ENCODE assay signal across 11 cellular contexts in the genomic region with DNA sequence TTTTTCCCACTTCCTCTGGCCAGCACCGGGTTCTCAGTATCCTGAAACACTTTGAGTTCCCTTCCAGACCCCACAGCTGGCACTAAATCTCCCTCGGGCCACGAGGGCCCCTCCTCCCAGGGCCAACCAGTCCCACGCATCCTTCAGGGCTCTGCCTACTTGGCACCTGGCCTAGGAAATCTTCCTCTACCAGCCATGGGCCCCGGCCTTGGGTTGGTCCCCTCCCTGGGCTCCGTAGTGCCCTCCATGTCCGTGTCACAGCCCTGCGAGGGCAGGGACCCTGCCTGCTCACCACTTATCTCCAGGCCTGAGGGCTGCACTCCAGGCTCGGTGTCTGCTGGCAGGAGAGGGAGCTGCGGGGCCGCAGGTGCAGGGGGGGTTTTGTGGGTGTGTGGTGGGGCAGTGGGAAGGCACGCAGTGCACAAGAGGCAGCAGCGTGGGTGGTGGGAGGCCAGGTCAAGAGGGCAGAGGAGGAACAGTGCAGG. TPM values are rescaled to one million over a fixed set of nuclear protein-coding genes. Genes with fewer than 3 reads are reported as not detected.
DNase-seq lines count a peak whose midpoint lies in the region; ATAC-seq, FAIRE-seq and TF ChIP-seq lines count a peak whose summit lies in the region.
"Had no signal": no experiment of that assay in that cellular context is flagged by ENCODE, and none has a peak within 500 bp of the region (broad histone marks: within the 10 kb centered on the region; RNA-seq: fewer than 3 reads in every experiment).

No MANE protein-coding gene starts in this region.

- H3K4me2 ChIP-seq in mammary epithelial cell (ENCODE audit: insufficient read depth, low read depth, low read length) = no peak overlapping the region
- H3K4me2 ChIP-seq in GM12878 (ENCODE audit: control insufficient read depth, insufficient read depth) = no peak overlapping the region
- no peak overlapping the region for H3K4me2 ChIP-seq in mesenchymal stem cell (ENCODE audit: low read length, poor library complexity, severe bottlenecking)
- no peak overlapping the region for H3K4me2 ChIP-seq in GM23338

- in situ Hi-C loops in mammary epithelial cell (cut with MboI; ENCODE audit: low sequenced_read_pairs in 2 of 2) (no loop called here), GM12878 (cut with MboI) (loop anchor here (25.0 kb wide), 1 partner anchor 545 kb away; a partner anchor contains a TSS)

- peaks cover 8 to 22% of the 10 kb centered on the region in 2 donors for H3K4me1 ChIP-seq in breast epithelium
- no peaks in the 10 kb centered on the region for H3K4me1 ChIP-seq in mammary epithelial cell (ENCODE audit: insufficient read depth, low read length)
- H3K4me1 ChIP-seq in GM12878 (ENCODE audit: control insufficient read depth, insufficient read depth, low read length) = peaks cover 43% of the 10 kb centered on the region
- H3K4me1 ChIP-seq in mesenchymal stem cell (ENCODE audit: control insufficient read depth, insufficient read depth, low read depth, low read length) = peaks cover 13% of the 10 kb centered on the region
- peaks cover 4 to 9% of the 10 kb centered on the region in 2 donors for H3K4me1 ChIP-seq in uterus
- H3K4me1 ChIP-seq in GM23338 (ENCODE audit: insufficient read depth) = no peaks in the 10 kb centered on the region
- H3K4me1 ChIP-seq: SJSA1 had no signal

- H4K91ac ChIP-seq in mesenchymal stem cell (ENCODE audit: low read length) = no peak overlapping the region

- WGBS in mammary epithelial cell (ENCODE audit: low coverage, missing lambda C conversion rate) = 32% methylated on average over 5 of the region's 13 CpGs
- 81% methylated on average over 13 of the region's 13 CpGs for WGBS in GM12878 (ENCODE audit: insufficient coverage, insufficient replicate concordance, low lambda C conversion rate, missing lambda C conversion rate)
- 85% methylated on average over 11 of the region's 13 CpGs for WGBS in mesenchymal stem cell

- no peak for DNase-seq in breast epithelium (ENCODE audit: low spot score in 2 of 2)
- DNase-seq in mammary epithelial cell = no peak
- DNase-seq in GM12878 (ENCODE audit: low read depth, low spot score) = no peak
- no peak for DNase-seq in mesenchymal stem cell
- DNase-seq in uterus = peak in 1 of 2 donors; percentile 36
- DNase-seq in pons (ENCODE audit: low spot score) = no peak
- DNase-seq in GM23338 (ENCODE audit: low spot score) = no peak
- DNase-seq: NCI-H1694 treated with DMSO at 0.1 percent for 48 hours had no signal

- RAD21 ChIA-PET in GM12878 (lab: Charles Lee; ENCODE audit: unreplicated experiment) = no interaction called here

- no peak for TF ChIP-seq EP300 in GM12878 (IDR thresholded peaks at IDR 0.05; ENCODE audit: borderline replicate concordance in 1 of 2, control insufficient read depth in 1 of 2, low read depth in 2 of 2, low read length in 2 of 2)

- no peaks in the 10 kb centered on the region for H3K9me3 ChIP-seq in breast epithelium
- no peaks in the 10 kb centered on the region for H3K9me3 ChIP-seq in mammary epithelial cell (replicated peaks; ENCODE audit: insufficient read depth, low read length)
- no peaks in the 10 kb centered on the region for H3K9me3 ChIP-seq in GM12878 (replicated peaks; ENCODE audit: control insufficient read depth, insufficient read depth, low read length)
- no peaks in the 10 kb centered on the region for H3K9me3 ChIP-seq in mesenchymal stem cell (ENCODE audit: control insufficient read depth, low read length)
- H3K9me3 ChIP-seq in uterus = no peaks in the 10 kb centered on the region
- H3K9me3 ChIP-seq: SJSA1 had no signal

- H3K4ac ChIP-seq in mesenchymal stem cell (ENCODE audit: low read depth in 1 of 2, low read length in 2 of 2) = no peak overlapping the region

- no TSS peak for BruUV-seq in mammary epithelial cell (replicated peaks; lab: Mats Ljungman, UMichigan)
- no TSS peak for BruUV-seq in GM12878 (replicated peaks; lab: Mats Ljungman, UMichigan)

- CTCF ChIA-PET in mammary epithelial cell (lab: Charles Lee; ENCODE audit: low non-redundant PET) = no interaction called here
- CTCF ChIA-PET in GM12878 (lab: Yijun Ruan, JAX) = interaction anchor here (2.3 kb wide), 1 partner anchor 8 kb away, joined by 16 read pairs; no protein-coding TSS in a partner anchor

- H3K79me2 ChIP-seq in mammary epithelial cell (ENCODE audit: insufficient read depth, low read length) (peaks cover 13% of the 10 kb centered on the region), GM12878 (ENCODE audit: control insufficient read depth, insufficient read depth, low read length) (peaks cover 25% of the 10 kb centered on the region), GM23338 (replicated peaks; ENCODE audit: insufficient read depth) (peaks cover 19% of the 10 kb centered on the region)

- no peak overlapping the region for H2BK15ac ChIP-seq in mesenchymal stem cell (ENCODE audit: low read depth, poor library complexity, severe bottlenecking)

- H3K27ac ChIP-seq in breast epithelium (peak overlapping the region; percentile 7 to 68), mammary epithelial cell (ENCODE audit: insufficient read depth, low read depth, low read length) (no peak overlapping the region), GM12878 (ENCODE audit: control insufficient read depth, insufficient read depth) (0 out of 2 replicates have a peak overlapping the region, but pooled peaks have one; percentile 6), mesenchymal stem cell (ENCODE audit: low read length, poor library complexity, severe bottlenecking) (no peak overlapping the region), uterus (peak overlapping the region; percentile 27 to 62), GM23338 (ENCODE audit: low read depth) (no peak overlapping the region)
- H3K27ac ChIP-seq: C4-2B, SJSA1 had no signal

- TF ChIP-seq CTCF in breast epithelium (IDR thresholded peaks at IDR 0.05) = no peak
- no peak for TF ChIP-seq CTCF in mammary epithelial cell (conservative IDR thresholded peaks at IDR 0.05 in 1 of 2, IDR thresholded peaks at IDR 0.05 in 1 of 2; ENCODE audit: extremely low read depth in 1 of 2, insufficient read depth in 1 of 2, low read depth in 1 of 2, low read length in 2 of 2)
- no peak for TF ChIP-seq CTCF in GM12878 (IDR thresholded peaks at IDR 0.05 in 2 of 3, conservative IDR thresholded peaks at IDR 0.05 in 1 of 3; ENCODE audit: control insufficient read depth in 2 of 3, extremely low read depth in 1 of 3, insufficient read depth in 1 of 3, low read depth in 3 of 3, low read length in 3 of 3)
- no peak for TF ChIP-seq CTCF in uterus (IDR thresholded peaks at IDR 0.05)
- no peak for TF ChIP-seq CTCF in GM23338 (conservative IDR thresholded peaks at IDR 0.05; ENCODE audit: low read depth in 2 of 2)

- H3K27me3 Mint-ChIP-seq in GM23338 (ENCODE audit: insufficient read depth, low read depth, poor library complexity) = peaks cover 15% of the 10 kb centered on the region

- H3K9me2 ChIP-seq in GM23338 (ENCODE audit: insufficient read depth) = no peaks in the 10 kb centered on the region

- intact Hi-C loops in breast epithelium (cut with DNase I; ENCODE audit: low total_unique reads) (no loop called here), mammary epithelial cell (cut with micrococcal nuclease) (no loop called here), GM12878 (cut with micrococcal nuclease; ENCODE audit: unreplicated experiment) (no loop called here), uterus (cut with DNase I; ENCODE audit: low total_unique reads) (no loop called here)

- H3K4me3 Mint-ChIP-seq in GM23338 = no peak overlapping the region

- dilution Hi-C loops in mammary epithelial cell (cut with HindIII; ENCODE audit: low sequenced_read_pairs) = no loop called here

- H2AFZ ChIP-seq in mammary epithelial cell (ENCODE audit: low read depth, low read length) = no peak overlapping the region
- H2AFZ ChIP-seq in GM12878 (ENCODE audit: control insufficient read depth, low read depth, low read length) = no peak overlapping the region
- no peak overlapping the region for H2AFZ ChIP-seq in mesenchymal stem cell (ENCODE audit: low read depth, low read length)
- no peak overlapping the region for H2AFZ ChIP-seq in GM23338

- H2BK120ac ChIP-seq in mesenchymal stem cell (ENCODE audit: low read depth, low read length) = no peak overlapping the region

- no peak overlapping the region for H2BK5ac ChIP-seq in mesenchymal stem cell (ENCODE audit: low read depth, low read length, poor library complexity, severe bottlenecking)

- H3K4me1 Mint-ChIP-seq in GM23338 = no peaks in the 10 kb centered on the region; the same call in 2 of the 3 replicates

- no peaks in the 10 kb centered on the region for H4K20me1 ChIP-seq in mammary epithelial cell (ENCODE audit: insufficient read depth, low read length)
- H4K20me1 ChIP-seq in GM12878 (ENCODE audit: control insufficient read depth, insufficient read depth) = no peaks in the 10 kb centered on the region
- no peaks in the 10 kb centered on the region; the same call in 1 of the 2 replicates for H4K20me1 ChIP-seq in GM23338 (replicated peaks; ENCODE audit: insufficient read depth)

- no peak for TF ChIP-seq RAD21 in GM12878 (IDR thresholded peaks at IDR 0.05; ENCODE audit: insufficient read depth, low read depth, low read length)

- no peak overlapping the region for H3K14ac ChIP-seq in mesenchymal stem cell (ENCODE audit: low read length in 2 of 2)

- H3K9me3 Mint-ChIP-seq in GM23338 = no peaks in the 10 kb centered on the region

- TF ChIP-seq POLR2A in breast epithelium (IDR thresholded peaks at IDR 0.05) (no peak), GM12878 (IDR thresholded peaks at IDR 0.05; ENCODE audit: low read depth, low read length) (peak; percentile 60; the same call in 1 of the 2 replicates), uterus (IDR thresholded peaks at IDR 0.05) (no peak)

- ATAC-seq in GM12878 (no peak), GM19467 (IDR thresholded peaks at IDR 0.05; ENCODE audit: unreplicated experiment) (no peak), GM23338 (no peak)

- H2AK5ac ChIP-seq in mesenchymal stem cell (ENCODE audit: low read length, severe bottlenecking) = no peak overlapping the region

- H2BK12ac ChIP-seq in mesenchymal stem cell (ENCODE audit: low read length in 2 of 2) = no peak overlapping the region

- POLR2A ChIA-PET in GM12878 (lab: Charles Lee) = no interaction called here

- peaks cover 10% of the 10 kb centered on the region for H3K36me3 Mint-ChIP-seq in GM23338 (ENCODE audit: low read depth)

- no peak overlapping the region for H3K23ac ChIP-seq in mesenchymal stem cell (ENCODE audit: low read length in 2 of 2)

- H3K27me3 ChIP-seq in breast epithelium = no peaks in the 10 kb centered on the region
- no peaks in the 10 kb centered on the region for H3K27me3 ChIP-seq in mammary epithelial cell (ENCODE audit: insufficient read depth, low read length)
- no peaks in the 10 kb centered on the region for H3K27me3 ChIP-seq in GM12878 (replicated peaks in 1 of 2; ENCODE audit: control insufficient read depth in 2 of 2, insufficient read depth in 2 of 2, low read length in 1 of 2)
- H3K27me3 ChIP-seq in mesenchymal stem cell (ENCODE audit: control insufficient read depth in 1 of 2, insufficient read depth in 1 of 2, low read length in 2 of 2) = no peaks in the 10 kb centered on the region
- H3K27me3 ChIP-seq in uterus = no peaks in the 10 kb centered on the region
- H3K27me3 ChIP-seq in GM23338 (ENCODE audit: insufficient read depth) = no peaks in the 10 kb centered on the region
- H3K27me3 ChIP-seq: SJSA1 had no signal

- peak overlapping the region in 1 of 3 donors; percentile 27 for H3K4me3 ChIP-seq in breast epithelium
- no peak overlapping the region for H3K4me3 ChIP-seq in mammary epithelial cell (replicated peaks in 1 of 3; ENCODE audit: insufficient read depth in 1 of 3, low read depth in 2 of 3, low read length in 3 of 3)
- no peak overlapping the region for H3K4me3 ChIP-seq in GM12878
- no peak overlapping the region for H3K4me3 ChIP-seq in mesenchymal stem cell (ENCODE audit: insufficient read depth in 1 of 2, low read depth in 1 of 2, low read length in 2 of 2)
- H3K4me3 ChIP-seq in uterus = no peak overlapping the region
- no peak overlapping the region for H3K4me3 ChIP-seq in GM23338
- H3K4me3 ChIP-seq: SJSA1 had no signal

- H3K9ac ChIP-seq in mammary epithelial cell (ENCODE audit: insufficient read depth, low read length) (no peak overlapping the region), GM12878 (ENCODE audit: control insufficient read depth, insufficient read depth, low read length) (no peak overlapping the region), mesenchymal stem cell (ENCODE audit: low read length) (peak overlapping the region; percentile 26)

- H3K36me3 ChIP-seq in breast epithelium (no peaks in the 10 kb centered on the region), mammary epithelial cell (ENCODE audit: insufficient read depth, low read length) (peaks cover 2% of the 10 kb centered on the region), GM12878 (ENCODE audit: control insufficient read depth in 2 of 2, insufficient read depth in 2 of 2, low read length in 1 of 2) (peaks cover 8 to 12% of the 10 kb centered on the region in 2 experiments), mesenchymal stem cell (ENCODE audit: control insufficient read depth in 1 of 2, insufficient read depth in 2 of 2, low read depth in 1 of 2, low read length in 2 of 2) (peaks cover 58 to 72% of the 10 kb centered on the region in 2 experiments), uterus (no peaks in the 10 kb centered on the region), GM23338 (ENCODE audit: insufficient read depth) (no peaks in the 10 kb centered on the region)

- FAIRE-seq in GM12878 (lab: Jason Lieb, UNC) = no peak

- SMC1A ChIA-PET in GM12878 (lab: Charles Lee; ENCODE audit: uncharacterized antibody, unreplicated experiment) = no interaction called here

- H3K27ac Mint-ChIP-seq in GM23338 = no peak overlapping the region

- H4K8ac ChIP-seq in mesenchymal stem cell (ENCODE audit: low read length) = no peak overlapping the region

- no peak overlapping the region for H3K18ac ChIP-seq in mesenchymal stem cell (ENCODE audit: low read depth in 1 of 2, low read length in 2 of 2)

- H3F3A ChIP-seq in GM23338 (replicated peaks; ENCODE audit: low read depth) = no peaks in the 10 kb centered on the region

- peaks cover 47% of the 10 kb centered on the region for H3K79me1 ChIP-seq in mesenchymal stem cell (replicated peaks; ENCODE audit: low read length, poor library complexity, severe bottlenecking)

RNA-seq across cellular contexts. Expression of a gene that starts 48.8 kb away (rescaled TPM):
- total RNA-seq in breast epithelium = under 1 TPM; 0.15 to 0.66 (median 0.16) TPM
- total RNA-seq in mammary epithelial cell = not detected
- polyA plus RNA-seq in mammary epithelial cell = not detected
- not detected for polyA minus RNA-seq in mammary epithelial cell
- not detected in 2 replicates for total RNA-seq in GM12878 (2013; cell fraction: nucleolus; rRNA removed)
- not detected in 2 replicates for total RNA-seq in GM12878 (2014; rRNA removed)
- total RNA-seq in GM12878 (2014; rRNA removed; fragmentation: Illumina TruSeq; extraction: Trizol) = not detected in 2 replicates
- total RNA-seq in GM12878 (2021) = not detected in 2 replicates
- not detected for polyA plus RNA-seq in GM12878 (2011; ENCODE audit: low read depth)
- not detected in 2 replicates for polyA plus RNA-seq in GM12878 (2011; rRNA removed)
- polyA plus RNA-seq in GM12878 (2011; cell fraction: cytosol; rRNA removed) = 0.01 TPM in 1 of 2 replicates, not detected in the other
- 0.03 TPM in 1 of 2 replicates, not detected in the other for polyA plus RNA-seq in GM12878 (2011; cell fraction: nucleus; rRNA removed)
- polyA plus RNA-seq in GM12878 (2012) = not detected in 2 replicates
- polyA plus RNA-seq in GM12878 (2014; fragmentation: Illumina TruSeq; extraction: Trizol) = not detected in 2 replicates
- not detected for polyA plus RNA-seq in GM12878 (2014; fragmentation: Nextera tagmentation; extraction: Ambion mirVana)
- polyA plus RNA-seq in GM12878 (2014; rRNA removed) = not detected in 2 replicates
- not detected for polyA plus RNA-seq in GM12878 (2016; fragmentation: Nextera tagmentation; extraction: Ambion mirVana)
- not detected in 2 replicates for polyA minus RNA-seq in GM12878 (2011; rRNA and poly(A)+ RNA removed)
- not detected in 2 replicates for polyA minus RNA-seq in GM12878 (2011; cell fraction: cytosol; rRNA and poly(A)+ RNA removed)
- polyA minus RNA-seq in GM12878 (2011; cell fraction: nucleus; rRNA and poly(A)+ RNA removed) = not detected in 2 replicates
- polyA plus RNA-seq in mesenchymal stem cell (2013, experiment 1 of 2) = not detected
- not detected for polyA plus RNA-seq in mesenchymal stem cell (2013, experiment 2 of 2)
- under 1 TPM in 2 of 4 donors, not detected in 2; 0.48 to 0.49 TPM for total RNA-seq in uterus
- 0.10 and 0.31 TPM in 2 replicates for total RNA-seq in GM23338 (2014; rRNA removed; shearing (Covaris generic))
- 0.08 and 0.16 TPM in 2 replicates for polyA plus RNA-seq in GM23338 (2016; fragmentation: Nextera tagmentation; extraction: Ambion mirVana)
- total RNA-seq: SJSA1 had no signal

RNA-seq across cellular contexts. Expression of a gene that starts 49.3 kb away (rescaled TPM):
- 10 to 100 TPM; 41.0 to 63.3 (median 50.8) TPM for total RNA-seq in breast epithelium
- 10 to 100 TPM; 29.6 to 44.0 TPM for total RNA-seq in mammary epithelial cell
- 24.6 TPM for polyA plus RNA-seq in mammary epithelial cell
- polyA minus RNA-seq in mammary epithelial cell = 73.5 TPM
- 38.6 and 41.0 TPM in 2 replicates for total RNA-seq in GM12878 (2013; cell fraction: nucleolus; rRNA removed)
- 32.8 and 40.2 TPM in 2 replicates for total RNA-seq in GM12878 (2014; rRNA removed)
- 25.9 and 26.7 TPM in 2 replicates for total RNA-seq in GM12878 (2014; rRNA removed; fragmentation: Illumina TruSeq; extraction: Trizol)
- 37.3 and 38.5 TPM in 2 replicates for total RNA-seq in GM12878 (2021)
- polyA plus RNA-seq in GM12878 (2011; ENCODE audit: low read depth) = 17.4 TPM
- polyA plus RNA-seq in GM12878 (2011; rRNA removed) = 25.8 and 40.0 TPM in 2 replicates
- polyA plus RNA-seq in GM12878 (2011; cell fraction: cytosol; rRNA removed) = 53.1 and 57.0 TPM in 2 replicates
- 62.7 and 67.3 TPM in 2 replicates for polyA plus RNA-seq in GM12878 (2011; cell fraction: nucleus; rRNA removed)
- 19.1 and 20.4 TPM in 2 replicates for polyA plus RNA-seq in GM12878 (2012)
- polyA plus RNA-seq in GM12878 (2014; fragmentation: Illumina TruSeq; extraction: Trizol) = 39.6 and 43.8 TPM in 2 replicates
- 10 to 100 TPM; 14.2 to 14.8 TPM for polyA plus RNA-seq in GM12878 (2014; fragmentation: Nextera tagmentation; extraction: Ambion mirVana)
- polyA plus RNA-seq in GM12878 (2014; rRNA removed) = 37.4 and 37.9 TPM in 2 replicates
- polyA plus RNA-seq in GM12878 (2016; fragmentation: Nextera tagmentation; extraction: Ambion mirVana) = 10 to 100 TPM; 36.0 to 38.5 TPM
- 55.2 and 55.7 TPM in 2 replicates for polyA minus RNA-seq in GM12878 (2011; rRNA and poly(A)+ RNA removed)
- polyA minus RNA-seq in GM12878 (2011; cell fraction: cytosol; rRNA and poly(A)+ RNA removed) = 17.6 and 23.6 TPM in 2 replicates
- polyA minus RNA-seq in GM12878 (2011; cell fraction: nucleus; rRNA and poly(A)+ RNA removed) = 17.5 and 29.4 TPM in 2 replicates
- polyA plus RNA-seq in mesenchymal stem cell (2013, experiment 1 of 2) = 31.9 TPM
- 31.5 TPM for polyA plus RNA-seq in mesenchymal stem cell (2013, experiment 2 of 2)
- total RNA-seq in uterus = 100 to 1,000 TPM in 1 of 4 donors, 10 to 100 TPM in 3; 18.5 to 112 (median 57.2) TPM
- total RNA-seq in GM23338 (2014; rRNA removed; shearing (Covaris generic)) = 34.8 and 44.1 TPM in 2 replicates
- polyA plus RNA-seq in GM23338 (2016; fragmentation: Nextera tagmentation; extraction: Ambion mirVana) = 13.8 and 15.1 TPM in 2 replicates

Comparison
In these comparisons a context has a peak if more than half of its experiments do, and no peak if none do; other contexts are left out.
1. H3K27ac ChIP-seq: peak in breast epithelium (2 of 2), GM12878 (single experiment) and uterus (2 of 2); none in mammary epithelial cell (single experiment), mesenchymal stem cell (single experiment) and GM23338 (single experiment).